1 cellular context compared by ENCODE assay signal in the genomic region with DNA sequence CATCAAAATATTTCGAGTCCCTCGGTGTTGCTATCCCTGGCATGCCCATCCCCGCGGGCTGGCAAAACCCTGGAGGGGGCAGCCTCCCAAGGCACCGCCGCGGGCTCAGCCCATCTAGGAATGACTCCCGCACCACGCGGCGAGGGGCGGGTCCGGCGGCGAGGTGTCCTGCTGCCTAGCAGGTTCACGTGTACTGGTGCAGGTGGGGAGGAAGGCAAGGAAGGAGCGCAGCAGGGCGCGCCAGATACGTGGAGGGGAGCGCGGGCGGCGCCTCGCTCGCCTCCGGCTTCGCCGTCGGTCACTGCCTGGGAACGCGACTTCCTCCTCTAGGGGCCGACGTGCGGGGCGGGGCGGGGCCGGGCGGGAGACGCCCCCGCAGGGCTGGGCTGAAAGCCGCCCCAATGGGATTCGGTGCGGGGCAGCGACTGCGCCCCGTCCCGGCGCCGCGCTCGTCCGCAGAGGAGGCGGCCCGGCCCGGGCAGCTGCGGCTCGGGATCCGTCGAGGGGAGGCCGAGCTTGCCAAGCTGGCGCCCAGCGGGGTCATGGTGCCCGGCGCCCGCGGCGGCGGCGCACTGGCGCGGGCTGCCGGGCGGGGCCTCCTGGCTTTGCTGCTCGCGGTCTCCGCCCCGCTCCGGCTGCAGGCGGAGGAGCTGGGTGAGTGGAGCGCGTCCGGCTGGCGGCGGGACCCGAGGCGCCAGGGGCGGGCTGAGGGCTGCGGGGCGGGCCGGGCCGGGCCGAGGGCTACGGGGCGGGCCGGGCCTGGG.
TF ChIP-seq lines count a peak whose summit lies in the region.

A gene (plus strand): TSS at position 435 of the 764 bp plus-strand sequence. CDS start 108 bp downstream, at position 543.

TF ChIP-seq in HepG2, 621 proteins besides CTCF, POLR2A, EP300 and RAD21 (continued from another document and continues in another):
- TF ChIP-seq, protein P1, sequence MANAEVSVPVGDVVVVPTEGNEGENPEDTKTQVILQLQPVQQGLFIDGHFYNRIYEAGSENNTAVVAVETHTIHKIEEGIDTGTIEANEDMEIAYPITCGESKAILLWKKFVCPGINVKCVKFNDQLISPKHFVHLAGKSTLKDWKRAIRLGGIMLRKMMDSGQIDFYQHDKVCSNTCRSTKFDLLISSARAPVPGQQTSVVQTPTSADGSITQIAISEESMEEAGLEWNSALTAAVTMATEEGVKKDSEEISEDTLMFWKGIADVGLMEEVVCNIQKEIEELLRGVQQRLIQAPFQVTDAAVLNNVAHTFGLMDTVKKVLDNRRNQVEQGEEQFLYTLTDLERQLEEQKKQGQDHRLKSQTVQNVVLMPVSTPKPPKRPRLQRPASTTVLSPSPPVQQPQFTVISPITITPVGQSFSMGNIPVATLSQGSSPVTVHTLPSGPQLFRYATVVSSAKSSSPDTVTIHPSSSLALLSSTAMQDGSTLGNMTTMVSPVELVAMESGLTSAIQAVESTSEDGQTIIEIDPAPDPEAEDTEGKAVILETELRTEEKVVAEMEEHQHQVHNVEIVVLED (CRISPR knock-in tag; IDR thresholded peaks at IDR 0.05; ENCODE audit: borderline replicate concordance): 0 out of 2 replicates have a peak, but pooled peaks have one; percentile 35
- no peak for TF ChIP-seq NPAS2 (CRISPR knock-in tag; IDR thresholded peaks at IDR 0.05; ENCODE audit: borderline replicate concordance)
- TF ChIP-seq, protein P2, sequence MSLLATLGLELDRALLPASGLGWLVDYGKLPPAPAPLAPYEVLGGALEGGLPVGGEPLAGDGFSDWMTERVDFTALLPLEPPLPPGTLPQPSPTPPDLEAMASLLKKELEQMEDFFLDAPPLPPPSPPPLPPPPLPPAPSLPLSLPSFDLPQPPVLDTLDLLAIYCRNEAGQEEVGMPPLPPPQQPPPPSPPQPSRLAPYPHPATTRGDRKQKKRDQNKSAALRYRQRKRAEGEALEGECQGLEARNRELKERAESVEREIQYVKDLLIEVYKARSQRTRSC (CRISPR knock-in tag; IDR thresholded peaks at IDR 0.05; ENCODE audit: low read depth): 0 out of 2 replicates have a peak, but pooled peaks have one; percentile 12
- peak; percentile 87 for TF ChIP-seq HDAC1 (CRISPR knock-in tag; IDR thresholded peaks at IDR 0.05)
- TF ChIP-seq CCAR2 (optimal IDR thresholded peaks at IDR 0.05; ENCODE audit: low read depth, low read length): no peak
- TF ChIP-seq ZNF841 (CRISPR knock-in tag; IDR thresholded peaks at IDR 0.05; ENCODE audit: borderline replicate concordance): peak; percentile 93
- TF ChIP-seq YY1 (IDR thresholded peaks at IDR 0.05; ENCODE audit: insufficient read depth, insufficient replicate concordance, low read depth, low read length): peak; percentile 66
- TF ChIP-seq, protein P3, sequence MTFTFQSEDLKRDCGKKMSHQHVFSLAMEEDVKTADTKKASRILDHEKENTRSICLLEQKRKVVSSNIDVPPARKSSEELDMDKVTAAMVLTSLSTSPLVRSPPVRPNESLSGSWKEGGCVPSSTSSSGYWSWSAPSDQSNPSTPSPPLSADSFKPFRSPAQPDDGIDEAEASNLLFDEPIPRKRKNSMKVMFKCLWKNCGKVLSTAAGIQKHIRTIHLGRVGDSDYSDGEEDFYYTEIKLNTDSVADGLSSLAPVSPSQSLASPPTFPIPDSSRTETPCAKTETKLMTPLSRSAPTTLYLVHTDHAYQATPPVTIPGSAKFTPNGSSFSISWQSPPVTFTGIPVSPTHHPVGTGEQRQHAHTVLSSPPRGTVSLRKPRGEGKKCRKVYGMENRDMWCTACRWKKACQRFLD (CRISPR knock-in tag; IDR thresholded peaks at IDR 0.05; ENCODE audit: borderline replicate concordance): no peak
- no peak for TF ChIP-seq EZH2 (conservative IDR thresholded peaks at IDR 0.05; ENCODE audit: low read depth, low read length)
- no peak for TF ChIP-seq ZSCAN12 (CRISPR knock-in tag; IDR thresholded peaks at IDR 0.05)
- TF ChIP-seq ZNF30 (CRISPR knock-in tag; IDR thresholded peaks at IDR 0.05): no peak
- peak; percentile 32; the same call in 1 of the 2 replicates for TF ChIP-seq MED1 (CRISPR knock-in tag; IDR thresholded peaks at IDR 0.05)
- TF ChIP-seq, protein P4, sequence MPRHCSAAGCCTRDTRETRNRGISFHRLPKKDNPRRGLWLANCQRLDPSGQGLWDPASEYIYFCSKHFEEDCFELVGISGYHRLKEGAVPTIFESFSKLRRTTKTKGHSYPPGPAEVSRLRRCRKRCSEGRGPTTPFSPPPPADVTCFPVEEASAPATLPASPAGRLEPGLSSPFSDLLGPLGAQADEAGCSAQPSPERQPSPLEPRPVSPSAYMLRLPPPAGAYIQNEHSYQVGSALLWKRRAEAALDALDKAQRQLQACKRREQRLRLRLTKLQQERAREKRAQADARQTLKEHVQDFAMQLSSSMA (CRISPR knock-in tag; IDR thresholded peaks at IDR 0.05): no peak
- TF ChIP-seq, protein P5, sequence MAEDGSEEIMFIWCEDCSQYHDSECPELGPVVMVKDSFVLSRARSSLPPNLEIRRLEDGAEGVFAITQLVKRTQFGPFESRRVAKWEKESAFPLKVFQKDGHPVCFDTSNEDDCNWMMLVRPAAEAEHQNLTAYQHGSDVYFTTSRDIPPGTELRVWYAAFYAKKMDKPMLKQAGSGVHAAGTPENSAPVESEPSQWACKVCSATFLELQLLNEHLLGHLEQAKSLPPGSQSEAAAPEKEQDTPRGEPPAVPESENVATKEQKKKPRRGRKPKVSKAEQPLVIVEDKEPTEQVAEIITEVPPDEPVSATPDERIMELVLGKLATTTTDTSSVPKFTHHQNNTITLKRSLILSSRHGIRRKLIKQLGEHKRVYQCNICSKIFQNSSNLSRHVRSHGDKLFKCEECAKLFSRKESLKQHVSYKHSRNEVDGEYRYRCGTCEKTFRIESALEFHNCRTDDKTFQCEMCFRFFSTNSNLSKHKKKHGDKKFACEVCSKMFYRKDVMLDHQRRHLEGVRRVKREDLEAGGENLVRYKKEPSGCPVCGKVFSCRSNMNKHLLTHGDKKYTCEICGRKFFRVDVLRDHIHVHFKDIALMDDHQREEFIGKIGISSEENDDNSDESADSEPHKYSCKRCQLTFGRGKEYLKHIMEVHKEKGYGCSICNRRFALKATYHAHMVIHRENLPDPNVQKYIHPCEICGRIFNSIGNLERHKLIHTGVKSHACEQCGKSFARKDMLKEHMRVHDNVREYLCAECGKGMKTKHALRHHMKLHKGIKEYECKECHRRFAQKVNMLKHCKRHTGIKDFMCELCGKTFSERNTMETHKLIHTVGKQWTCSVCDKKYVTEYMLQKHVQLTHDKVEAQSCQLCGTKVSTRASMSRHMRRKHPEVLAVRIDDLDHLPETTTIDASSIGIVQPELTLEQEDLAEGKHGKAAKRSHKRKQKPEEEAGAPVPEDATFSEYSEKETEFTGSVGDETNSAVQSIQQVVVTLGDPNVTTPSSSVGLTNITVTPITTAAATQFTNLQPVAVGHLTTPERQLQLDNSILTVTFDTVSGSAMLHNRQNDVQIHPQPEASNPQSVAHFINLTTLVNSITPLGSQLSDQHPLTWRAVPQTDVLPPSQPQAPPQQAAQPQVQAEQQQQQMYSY (CRISPR knock-in tag; IDR thresholded peaks at IDR 0.05): peak; percentile 68; the same call in 1 of the 2 replicates
- TF ChIP-seq, protein P6, sequence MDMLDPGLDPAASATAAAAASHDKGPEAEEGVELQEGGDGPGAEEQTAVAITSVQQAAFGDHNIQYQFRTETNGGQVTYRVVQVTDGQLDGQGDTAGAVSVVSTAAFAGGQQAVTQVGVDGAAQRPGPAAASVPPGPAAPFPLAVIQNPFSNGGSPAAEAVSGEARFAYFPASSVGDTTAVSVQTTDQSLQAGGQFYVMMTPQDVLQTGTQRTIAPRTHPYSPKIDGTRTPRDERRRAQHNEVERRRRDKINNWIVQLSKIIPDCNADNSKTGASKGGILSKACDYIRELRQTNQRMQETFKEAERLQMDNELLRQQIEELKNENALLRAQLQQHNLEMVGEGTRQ (IDR thresholded peaks at IDR 0.05; ENCODE audit: low read depth, low read length): no peak
- TF ChIP-seq, protein P6 (CRISPR knock-in tag; IDR thresholded peaks at IDR 0.05; ENCODE audit: borderline replicate concordance): no peak
- TF ChIP-seq ZNF768 (CRISPR knock-in tag; IDR thresholded peaks at IDR 0.05): peak; percentile 78; the same call in 1 of the 2 replicates
- peak; percentile 68; the same call in 1 of the 2 replicates for TF ChIP-seq ZFY (CRISPR knock-in tag; IDR thresholded peaks at IDR 0.05)
- peak; percentile 77; the same call in 1 of the 2 replicates for TF ChIP-seq ZNF451 (CRISPR knock-in tag; IDR thresholded peaks at IDR 0.05)
- no peak for TF ChIP-seq PTBP1 (IDR thresholded peaks at IDR 0.05; ENCODE audit: low read depth, low read length, poor library complexity, severe bottlenecking)
- 0 out of 2 replicates have a peak, but pooled peaks have one; percentile 11 for TF ChIP-seq GABPA (IDR thresholded peaks at IDR 0.05; ENCODE audit: low read depth, low read length)
- peak; percentile 30; the same call in 1 of the 2 replicates for TF ChIP-seq GABPA (CRISPR knock-in tag; IDR thresholded peaks at IDR 0.05; ENCODE audit: low read depth)
- TF ChIP-seq, protein P7, sequence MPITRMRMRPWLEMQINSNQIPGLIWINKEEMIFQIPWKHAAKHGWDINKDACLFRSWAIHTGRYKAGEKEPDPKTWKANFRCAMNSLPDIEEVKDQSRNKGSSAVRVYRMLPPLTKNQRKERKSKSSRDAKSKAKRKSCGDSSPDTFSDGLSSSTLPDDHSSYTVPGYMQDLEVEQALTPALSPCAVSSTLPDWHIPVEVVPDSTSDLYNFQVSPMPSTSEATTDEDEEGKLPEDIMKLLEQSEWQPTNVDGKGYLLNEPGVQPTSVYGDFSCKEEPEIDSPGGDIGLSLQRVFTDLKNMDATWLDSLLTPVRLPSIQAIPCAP (CRISPR knock-in tag; IDR thresholded peaks at IDR 0.05; ENCODE audit: low read depth): no peak
- no peak for TF ChIP-seq ZNF878 (CRISPR knock-in tag; IDR thresholded peaks at IDR 0.05)
- TF ChIP-seq KAT8 (CRISPR knock-in tag; IDR thresholded peaks at IDR 0.05): peak; percentile 43; the same call in 1 of the 2 replicates
- TF ChIP-seq XRCC5 (optimal IDR thresholded peaks at IDR 0.05; ENCODE audit: low read length): peak; percentile 44
- peak; percentile 65 for TF ChIP-seq MED8 (CRISPR knock-in tag; IDR thresholded peaks at IDR 0.05; ENCODE audit: insufficient replicate concordance)
- peak; percentile 81; the same call in 1 of the 2 replicates for TF ChIP-seq ZNF816 (CRISPR knock-in tag; IDR thresholded peaks at IDR 0.05; ENCODE audit: borderline replicate concordance)
- no peak; the same call in 1 of the 2 replicates for TF ChIP-seq ZNF235 (CRISPR knock-in tag; IDR thresholded peaks at IDR 0.05; ENCODE audit: borderline replicate concordance)
- TF ChIP-seq, protein P8, sequence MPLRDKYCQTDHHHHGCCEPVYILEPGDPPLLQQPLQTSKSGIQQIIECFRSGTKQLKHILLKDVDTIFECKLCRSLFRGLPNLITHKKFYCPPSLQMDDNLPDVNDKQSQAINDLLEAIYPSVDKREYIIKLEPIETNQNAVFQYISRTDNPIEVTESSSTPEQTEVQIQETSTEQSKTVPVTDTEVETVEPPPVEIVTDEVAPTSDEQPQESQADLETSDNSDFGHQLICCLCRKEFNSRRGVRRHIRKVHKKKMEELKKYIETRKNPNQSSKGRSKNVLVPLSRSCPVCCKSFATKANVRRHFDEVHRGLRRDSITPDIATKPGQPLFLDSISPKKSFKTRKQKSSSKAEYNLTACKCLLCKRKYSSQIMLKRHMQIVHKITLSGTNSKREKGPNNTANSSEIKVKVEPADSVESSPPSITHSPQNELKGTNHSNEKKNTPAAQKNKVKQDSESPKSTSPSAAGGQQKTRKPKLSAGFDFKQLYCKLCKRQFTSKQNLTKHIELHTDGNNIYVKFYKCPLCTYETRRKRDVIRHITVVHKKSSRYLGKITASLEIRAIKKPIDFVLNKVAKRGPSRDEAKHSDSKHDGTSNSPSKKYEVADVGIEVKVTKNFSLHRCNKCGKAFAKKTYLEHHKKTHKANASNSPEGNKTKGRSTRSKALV (CRISPR knock-in tag; IDR thresholded peaks at IDR 0.05): peak; percentile 90
- TF ChIP-seq CBX2 (IDR thresholded peaks at IDR 0.05; ENCODE audit: low read depth, low read length): no peak
- peak; percentile 31; the same call in 1 of the 2 replicates for TF ChIP-seq CBX2 (CRISPR knock-in tag; IDR thresholded peaks at IDR 0.05; ENCODE audit: low read depth)
- TF ChIP-seq GABPB1 (CRISPR knock-in tag; IDR thresholded peaks at IDR 0.05): peak; percentile 83
- TF ChIP-seq ZNF674 (CRISPR knock-in tag; IDR thresholded peaks at IDR 0.05; ENCODE audit: low read depth): 0 out of 2 replicates have a peak, but pooled peaks have one; percentile 22
- TF ChIP-seq, protein P9, sequence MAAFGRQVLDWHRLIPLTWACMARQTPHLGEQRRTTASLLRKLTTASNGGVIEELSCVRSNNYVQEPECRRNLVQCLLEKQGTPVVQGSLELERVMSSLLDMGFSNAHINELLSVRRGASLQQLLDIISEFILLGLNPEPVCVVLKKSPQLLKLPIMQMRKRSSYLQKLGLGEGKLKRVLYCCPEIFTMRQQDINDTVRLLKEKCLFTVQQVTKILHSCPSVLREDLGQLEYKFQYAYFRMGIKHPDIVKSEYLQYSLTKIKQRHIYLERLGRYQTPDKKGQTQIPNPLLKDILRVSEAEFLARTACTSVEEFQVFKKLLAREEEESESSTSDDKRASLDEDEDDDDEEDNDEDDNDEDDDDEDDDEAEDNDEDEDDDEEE (CRISPR knock-in tag; IDR thresholded peaks at IDR 0.05): no peak
- TF ChIP-seq ZNF124 (CRISPR knock-in tag; IDR thresholded peaks at IDR 0.05): peak; percentile 91; the same call in 1 of the 2 replicates
- no peak for TF ChIP-seq KAT2B (IDR thresholded peaks at IDR 0.05; ENCODE audit: borderline replicate concordance, low read depth, low read length)
- TF ChIP-seq, protein P10, sequence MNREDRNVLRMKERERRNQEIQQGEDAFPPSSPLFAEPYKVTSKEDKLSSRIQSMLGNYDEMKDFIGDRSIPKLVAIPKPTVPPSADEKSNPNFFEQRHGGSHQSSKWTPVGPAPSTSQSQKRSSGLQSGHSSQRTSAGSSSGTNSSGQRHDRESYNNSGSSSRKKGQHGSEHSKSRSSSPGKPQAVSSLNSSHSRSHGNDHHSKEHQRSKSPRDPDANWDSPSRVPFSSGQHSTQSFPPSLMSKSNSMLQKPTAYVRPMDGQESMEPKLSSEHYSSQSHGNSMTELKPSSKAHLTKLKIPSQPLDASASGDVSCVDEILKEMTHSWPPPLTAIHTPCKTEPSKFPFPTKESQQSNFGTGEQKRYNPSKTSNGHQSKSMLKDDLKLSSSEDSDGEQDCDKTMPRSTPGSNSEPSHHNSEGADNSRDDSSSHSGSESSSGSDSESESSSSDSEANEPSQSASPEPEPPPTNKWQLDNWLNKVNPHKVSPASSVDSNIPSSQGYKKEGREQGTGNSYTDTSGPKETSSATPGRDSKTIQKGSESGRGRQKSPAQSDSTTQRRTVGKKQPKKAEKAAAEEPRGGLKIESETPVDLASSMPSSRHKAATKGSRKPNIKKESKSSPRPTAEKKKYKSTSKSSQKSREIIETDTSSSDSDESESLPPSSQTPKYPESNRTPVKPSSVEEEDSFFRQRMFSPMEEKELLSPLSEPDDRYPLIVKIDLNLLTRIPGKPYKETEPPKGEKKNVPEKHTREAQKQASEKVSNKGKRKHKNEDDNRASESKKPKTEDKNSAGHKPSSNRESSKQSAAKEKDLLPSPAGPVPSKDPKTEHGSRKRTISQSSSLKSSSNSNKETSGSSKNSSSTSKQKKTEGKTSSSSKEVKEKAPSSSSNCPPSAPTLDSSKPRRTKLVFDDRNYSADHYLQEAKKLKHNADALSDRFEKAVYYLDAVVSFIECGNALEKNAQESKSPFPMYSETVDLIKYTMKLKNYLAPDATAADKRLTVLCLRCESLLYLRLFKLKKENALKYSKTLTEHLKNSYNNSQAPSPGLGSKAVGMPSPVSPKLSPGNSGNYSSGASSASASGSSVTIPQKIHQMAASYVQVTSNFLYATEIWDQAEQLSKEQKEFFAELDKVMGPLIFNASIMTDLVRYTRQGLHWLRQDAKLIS (CRISPR knock-in tag; IDR thresholded peaks at IDR 0.05): no peak
